8 cellular contexts compared by ENCODE assay signal in genomic region chr7:102044984-102045673, GRCh38.
A peak's percentile ranks its signal among the peaks of the same experiment; 100 is the strongest.
DNase-seq lines count a peak whose midpoint lies in the region; ATAC-seq and TF ChIP-seq lines count a peak whose summit lies in the region.

No MANE protein-coding gene starts in this region.

- H2AK5ac ChIP-seq in H9 (ENCODE audit: insufficient read length, low read length) (no peak overlapping the region), trophoblast cell (ENCODE audit: low read length) (no peak overlapping the region)

- H3K23ac ChIP-seq in H9 (ENCODE audit: insufficient read length, low read depth, low read length) (no peak overlapping the region), trophoblast cell (ENCODE audit: low read length) (no peak overlapping the region)

- peaks cover 0 to 5% (median 5%) of the 10 kb centered on the region in 3 experiments; a peak in 5 of 7 replicates for H3K36me3 Mint-ChIP-seq in H9 (ENCODE audit: insufficient read depth in 1 of 3, low read depth in 3 of 3)

- no peak overlapping the region for H3K56ac ChIP-seq in H9 (ENCODE audit: insufficient read length, low read depth, low read length)

- H3T11ph ChIP-seq in H9 (ENCODE audit: low read length) = no peak overlapping the region

- H3K27me3 ChIP-seq in H9 (ENCODE audit: insufficient read depth, low read length) (no peaks in the 10 kb centered on the region), trophoblast cell (ENCODE audit: insufficient read depth, low read length) (no peaks in the 10 kb centered on the region)

- H2BK20ac ChIP-seq in H9 (ENCODE audit: low read depth, low read length, poor library complexity, severe bottlenecking) = no peak overlapping the region

- ATAC-seq in HG03108 (IDR thresholded peaks at IDR 0.05; ENCODE audit: unreplicated experiment) = no peak
- ATAC-seq in HG03342 (IDR thresholded peaks at IDR 0.05; ENCODE audit: unreplicated experiment) = no peak
- ATAC-seq in HG02885 (IDR thresholded peaks at IDR 0.05; ENCODE audit: poor library complexity, unreplicated experiment) = no peak

- H3K23me2 ChIP-seq in H9 (ENCODE audit: insufficient read length, low read depth, low read length, poor library complexity, severe bottlenecking) = no peaks in the 10 kb centered on the region

- no peaks in the 10 kb centered on the region; the same call in 1 of the 2 replicates for H3K79me2 ChIP-seq in H9 (ENCODE audit: insufficient read depth, low read length)
- no peaks in the 10 kb centered on the region for H3K79me2 ChIP-seq in trophoblast cell (ENCODE audit: control insufficient read depth, insufficient read depth, low read length, poor library complexity)

- no CpG with 5 or more reads among the region's 29 CpGs for WGBS in H9 (ENCODE audit: extremely low coverage, insufficient read length, low lambda C conversion rate)
- WGBS in trophoblast cell (ENCODE audit: extremely low coverage, insufficient coverage, insufficient read length) = no CpG with 5 or more reads among the region's 29 CpGs

- DNase-seq in H9 (no peak), NOMO-1 treated with DMSO at 0.1 percent for 48 hours (lab: John Stamatoyannopoulos, UW; ENCODE audit: unreplicated experiment) (peak; percentile 42), foreskin melanocyte (peak; percentile 14), putamen (ENCODE audit: low spot score) (peak; percentile 56), trophoblast cell (no peak)

- no peaks in the 10 kb centered on the region for H3K4me1 Mint-ChIP-seq in H9

- H4K91ac ChIP-seq in H9 (ENCODE audit: insufficient read length, low read depth, low read length) (no peak overlapping the region), trophoblast cell (ENCODE audit: low read depth, low read length) (no peak overlapping the region)

- no peak overlapping the region for H3K9ac ChIP-seq in H9 (ENCODE audit: extremely low read depth, insufficient read length, low read length)
- no peak overlapping the region for H3K9ac ChIP-seq in trophoblast cell (ENCODE audit: low read length)

- H2BK5ac ChIP-seq in H9 (ENCODE audit: insufficient read length, low read length) (no peak overlapping the region), trophoblast cell (ENCODE audit: low read depth, low read length, poor library complexity) (no peak overlapping the region)

- no peak overlapping the region for H4K8ac ChIP-seq in H9 (replicated peaks; ENCODE audit: insufficient read length, low read depth, low read length)
- H4K8ac ChIP-seq in trophoblast cell (ENCODE audit: low read depth, low read length) = no peak overlapping the region

- no peak overlapping the region for H3K18ac ChIP-seq in H9 (ENCODE audit: insufficient read length, low read depth, low read length)
- no peak overlapping the region for H3K18ac ChIP-seq in trophoblast cell (ENCODE audit: low read length)

- no peak overlapping the region for H3K4me3 ChIP-seq in trophoblast cell (ENCODE audit: low read depth, low read length)

- H2BK12ac ChIP-seq in H9 (ENCODE audit: insufficient read length, low read depth, low read length) (no peak overlapping the region), trophoblast cell (ENCODE audit: low read length) (no peak overlapping the region)

- no peak for TF ChIP-seq CTCF in H9 (conservative IDR thresholded peaks at IDR 0.05)

- H3K4ac ChIP-seq in H9 (ENCODE audit: low read depth, low read length) = no peak overlapping the region
- no peak overlapping the region for H3K4ac ChIP-seq in trophoblast cell (ENCODE audit: low read depth, low read length)

- H2AFZ ChIP-seq in H9 (ENCODE audit: low read length) (no peak overlapping the region), trophoblast cell (ENCODE audit: insufficient read depth, low read length, poor library complexity) (no peak overlapping the region)

- H2BK15ac ChIP-seq in H9 (ENCODE audit: low read depth, low read length) = no peak overlapping the region

- H3K4me3 Mint-ChIP-seq in H9 = no peak overlapping the region

- H3K79me1 ChIP-seq in H9 (ENCODE audit: insufficient read depth, low read depth, low read length, poor library complexity, severe bottlenecking) = peaks cover 2% of the 10 kb centered on the region
- H3K79me1 ChIP-seq in trophoblast cell (ENCODE audit: low read length) = no peaks in the 10 kb centered on the region

- no peaks in the 10 kb centered on the region for H3K9me3 ChIP-seq in H9 (ENCODE audit: control insufficient read depth, low read depth, low read length)
- peaks cover 3% of the 10 kb centered on the region for H3K9me3 ChIP-seq in trophoblast cell (ENCODE audit: insufficient read depth, low read depth, low read length)

- no peaks in the 10 kb centered on the region for H4K20me1 ChIP-seq in H9 (ENCODE audit: control insufficient read depth, insufficient read depth, insufficient read length)

- peaks cover 0 to 2% of the 10 kb centered on the region in 2 experiments for H3K36me3 ChIP-seq in trophoblast cell (ENCODE audit: control insufficient read depth in 1 of 2, insufficient read depth in 2 of 2, low read length in 2 of 2)

- H4K5ac ChIP-seq in H9 (ENCODE audit: insufficient read length, low read depth, low read length) = no peak overlapping the region

- H3K27ac ChIP-seq in H9 (ENCODE audit: insufficient read length, low read depth, low read length) (no peak overlapping the region), trophoblast cell (ENCODE audit: low read depth, low read length) (no peak overlapping the region)

- H3K4me2 ChIP-seq in H9 (ENCODE audit: insufficient read depth, insufficient read length, low read length) = no peak overlapping the region
- no peak overlapping the region for H3K4me2 ChIP-seq in trophoblast cell (ENCODE audit: low read length)

- H3K27ac Mint-ChIP-seq in H9 = peak overlapping the region in 2 of 3 experiments; percentile 14 to 39; a peak in 2 of 7 replicates

- H3K9me3 Mint-ChIP-seq in H9 = no peaks in the 10 kb centered on the region

- H3K27me3 Mint-ChIP-seq in H9 (ENCODE audit: low read depth) = no peaks in the 10 kb centered on the region; the same call in 1 of the 2 replicates

- H2BK120ac ChIP-seq in H9 (ENCODE audit: low read depth, low read length, poor library complexity, severe bottlenecking) (no peak overlapping the region), trophoblast cell (ENCODE audit: insufficient read depth, low read length, poor library complexity) (no peak overlapping the region)

- H3K4me1 ChIP-seq in H9 (ENCODE audit: insufficient read depth, low read length) (no peaks in the 10 kb centered on the region), trophoblast cell (ENCODE audit: control insufficient read depth in 1 of 2, insufficient read depth in 2 of 2, low read length in 2 of 2) (peaks cover 2 to 4% of the 10 kb centered on the region in 2 experiments)

- H4K12ac ChIP-seq in trophoblast cell (ENCODE audit: low read depth, low read length) = no peak overlapping the region

- H3K14ac ChIP-seq in H9 (ENCODE audit: insufficient read depth, low read length) = no peak overlapping the region
- no peak overlapping the region for H3K14ac ChIP-seq in trophoblast cell (ENCODE audit: low read length)

Comparison
In these comparisons a context has a peak if more than half of its experiments do, and no peak if none do; other contexts are left out.
1. DNase-seq: peak in NOMO-1 treated with DMSO at 0.1 percent for 48 hours (single experiment), foreskin melanocyte (single experiment) and putamen (single experiment); none in H9 (single experiment) and trophoblast cell (0 of 2).